ENCODE assay signal across 1 cellular context in the genomic region with DNA sequence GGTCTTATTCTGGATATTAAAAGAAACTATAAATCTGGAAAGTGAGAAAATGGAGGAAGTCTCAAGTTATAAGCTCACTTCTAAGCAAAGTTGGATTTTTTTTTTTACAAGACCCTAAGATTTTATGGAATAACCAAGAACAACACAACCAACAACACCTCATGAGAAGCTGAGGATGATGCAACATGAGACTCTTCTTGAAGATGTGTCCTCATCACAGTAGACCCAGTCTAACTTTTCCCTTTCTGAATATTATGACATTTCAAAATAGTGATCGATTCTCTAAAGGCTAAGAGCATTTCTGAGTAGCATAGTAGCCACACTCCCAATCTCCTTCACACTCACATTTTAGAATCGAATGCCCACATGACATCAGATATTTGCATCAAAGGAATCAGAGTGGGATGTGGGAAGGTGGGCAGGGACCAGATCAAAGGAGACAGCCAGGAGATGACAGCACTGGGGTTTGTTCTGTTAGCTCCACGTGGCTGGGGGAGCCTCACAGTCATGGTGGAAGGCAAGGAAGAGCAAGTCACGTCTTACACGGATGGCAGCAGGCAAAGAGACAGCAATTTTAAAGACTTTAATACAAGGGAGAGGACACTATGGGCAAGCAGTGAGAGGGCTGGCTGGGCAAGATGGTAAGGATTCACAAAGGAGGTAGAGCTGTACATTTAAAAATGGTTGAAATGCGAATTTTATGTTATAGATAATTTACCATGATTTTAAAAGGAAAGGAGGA.
TF ChIP-seq lines count a peak whose summit lies in the region.

No MANE protein-coding gene starts in this region.

TF ChIP-seq in HEK293, 187 proteins besides CTCF, POLR2A, EP300 and RAD21 (continued from another document):
- TF ChIP-seq, protein P1, sequence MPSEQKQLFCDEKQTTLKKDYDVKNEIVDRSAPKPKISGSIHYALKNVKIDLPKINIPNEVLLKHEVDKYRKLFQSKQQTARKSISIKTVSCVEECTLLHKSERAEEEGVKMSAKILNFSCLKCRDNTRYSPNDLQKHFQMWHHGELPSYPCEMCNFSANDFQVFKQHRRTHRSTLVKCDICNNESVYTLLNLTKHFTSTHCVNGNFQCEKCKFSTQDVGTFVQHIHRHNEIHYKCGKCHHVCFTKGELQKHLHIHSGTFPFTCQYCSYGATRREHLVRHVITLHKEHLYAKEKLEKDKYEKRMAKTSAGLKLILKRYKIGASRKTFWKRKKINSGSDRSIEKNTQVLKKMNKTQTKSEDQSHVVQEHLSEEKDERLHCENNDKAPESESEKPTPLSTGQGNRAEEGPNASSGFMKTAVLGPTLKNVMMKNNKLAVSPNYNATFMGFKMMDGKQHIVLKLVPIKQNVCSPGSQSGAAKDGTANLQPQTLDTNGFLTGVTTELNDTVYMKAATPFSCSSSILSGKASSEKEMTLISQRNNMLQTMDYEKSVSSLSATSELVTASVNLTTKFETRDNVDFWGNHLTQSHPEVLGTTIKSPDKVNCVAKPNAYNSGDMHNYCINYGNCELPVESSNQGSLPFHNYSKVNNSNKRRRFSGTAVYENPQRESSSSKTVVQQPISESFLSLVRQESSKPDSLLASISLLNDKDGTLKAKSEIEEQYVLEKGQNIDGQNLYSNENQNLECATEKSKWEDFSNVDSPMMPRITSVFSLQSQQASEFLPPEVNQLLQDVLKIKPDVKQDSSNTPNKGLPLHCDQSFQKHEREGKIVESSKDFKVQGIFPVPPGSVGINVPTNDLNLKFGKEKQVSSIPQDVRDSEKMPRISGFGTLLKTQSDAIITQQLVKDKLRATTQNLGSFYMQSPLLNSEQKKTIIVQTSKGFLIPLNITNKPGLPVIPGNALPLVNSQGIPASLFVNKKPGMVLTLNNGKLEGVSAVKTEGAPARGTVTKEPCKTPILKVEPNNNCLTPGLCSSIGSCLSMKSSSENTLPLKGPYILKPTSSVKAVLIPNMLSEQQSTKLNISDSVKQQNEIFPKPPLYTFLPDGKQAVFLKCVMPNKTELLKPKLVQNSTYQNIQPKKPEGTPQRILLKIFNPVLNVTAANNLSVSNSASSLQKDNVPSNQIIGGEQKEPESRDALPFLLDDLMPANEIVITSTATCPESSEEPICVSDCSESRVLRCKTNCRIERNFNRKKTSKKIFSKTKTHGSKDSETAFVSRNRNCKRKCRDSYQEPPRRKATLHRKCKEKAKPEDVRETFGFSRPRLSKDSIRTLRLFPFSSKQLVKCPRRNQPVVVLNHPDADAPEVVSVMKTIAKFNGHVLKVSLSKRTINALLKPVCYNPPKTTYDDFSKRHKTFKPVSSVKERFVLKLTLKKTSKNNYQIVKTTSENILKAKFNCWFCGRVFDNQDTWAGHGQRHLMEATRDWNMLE (tag by site-specific recombination; conservative IDR thresholded peaks at IDR 0.05; ENCODE audit: low read depth) = no peak
- TF ChIP-seq ZNF792 (tag by site-specific recombination; IDR thresholded peaks at IDR 0.05) (no peak), SCRT2 (tag by site-specific recombination; IDR thresholded peaks at IDR 0.05) (no peak), TCF7L2 (IDR thresholded peaks at IDR 0.05; ENCODE audit: borderline replicate concordance, low read depth, low read length) (no peak), BCL11B (tag by site-specific recombination; IDR thresholded peaks at IDR 0.05; ENCODE audit: low read depth) (no peak), KLF16 (tag by site-specific recombination; IDR thresholded peaks at IDR 0.05) (no peak), EGR2 (tag by site-specific recombination; IDR thresholded peaks at IDR 0.05; ENCODE audit: low read depth) (0 out of 2 replicates have a peak, but pooled peaks have one; percentile 19), ZNF416 (tag by site-specific recombination; IDR thresholded peaks at IDR 0.05) (no peak)
